In the genomic region with DNA sequence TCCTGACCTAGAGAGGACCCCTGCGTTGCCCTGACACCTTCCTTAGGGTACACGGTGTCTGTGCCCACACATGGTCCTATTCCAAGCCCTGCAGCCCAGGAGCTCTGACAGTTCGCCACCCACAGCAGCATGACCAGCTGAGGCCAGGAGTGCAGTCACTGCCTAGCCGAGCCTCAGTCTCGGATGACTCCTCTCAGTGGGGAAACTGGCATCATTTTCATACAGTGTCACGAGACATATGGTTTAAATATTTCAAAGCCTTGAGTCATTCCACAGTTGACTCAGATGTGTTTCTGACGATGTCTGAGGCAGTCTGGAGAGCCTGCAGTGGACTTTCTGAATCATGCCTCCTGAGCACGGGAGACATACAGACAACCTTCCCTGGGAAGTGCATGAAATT, we compare ENCODE assay signal across 9 cellular contexts.
DNase-seq lines count a peak whose midpoint lies in the region; ATAC-seq and TF ChIP-seq lines count a peak whose summit lies in the region.
"Had no signal": no experiment of that assay in that cellular context is flagged by ENCODE, and none has a peak within 500 bp of the region (broad histone marks: within the 10 kb centered on the region; RNA-seq: fewer than 3 reads in every experiment).

No MANE protein-coding gene starts in this region.

- TF ChIP-seq EP300 in sigmoid colon (IDR thresholded peaks at IDR 0.05): peak in 1 of 4 donors; percentile 7

- BruUV-seq in mammary epithelial cell (replicated peaks; lab: Mats Ljungman, UMichigan): no TSS peak

- H3K36me3 Mint-ChIP-seq in T-cell: no peaks in the 10 kb centered on the region

- CTCF ChIA-PET in mammary epithelial cell (lab: Charles Lee; ENCODE audit: low non-redundant PET): no interaction called here
- CTCF ChIA-PET in T-cell (lab: Charles Lee): no interaction called here

- H3K36me3 ChIP-seq in mammary epithelial cell (ENCODE audit: insufficient read depth, low read length): no peaks in the 10 kb centered on the region
- peaks cover 15 to 98% (median 36%) of the 10 kb centered on the region in 4 donors for H3K36me3 ChIP-seq in sigmoid colon

- H3K4me3 ChIP-seq in mammary epithelial cell (replicated peaks in 1 of 3; ENCODE audit: insufficient read depth in 1 of 3, low read depth in 2 of 3, low read length in 3 of 3) (no peak overlapping the region), sigmoid colon (no peak overlapping the region)

- POLR2A ChIA-PET in T-cell (lab: Charles Lee): no interaction called here

- no peak overlapping the region for H2AFZ ChIP-seq in mammary epithelial cell (ENCODE audit: low read depth, low read length)

- H3K9me3 Mint-ChIP-seq in T-cell: no peaks in the 10 kb centered on the region

- H3K4me1 ChIP-seq in mammary epithelial cell (ENCODE audit: insufficient read depth, low read length): peaks cover 8% of the 10 kb centered on the region
- H3K4me1 ChIP-seq in sigmoid colon: peaks cover 0 to 28% (median 17%) of the 10 kb centered on the region in 4 donors

- no peak overlapping the region for H3K27ac Mint-ChIP-seq in T-cell

- no peak overlapping the region for H3K27ac ChIP-seq in mammary epithelial cell (ENCODE audit: insufficient read depth, low read depth, low read length)
- H3K27ac ChIP-seq in sigmoid colon: peak overlapping the region; percentile 34 to 72 (median 61)
- H3K27ac ChIP-seq in substantia nigra (ENCODE audit: low read depth, low read length, poor library complexity, severe bottlenecking): no peak overlapping the region
- H3K27ac ChIP-seq: HL-60 had no signal

- WGBS in mammary epithelial cell (ENCODE audit: low coverage, missing lambda C conversion rate): 2% methylated on average over 5 of the region's 8 CpGs
- 61 to 68% methylated on average over 8 of the region's 8 CpGs for WGBS in sigmoid colon, 2 donors

- H3K4me2 ChIP-seq in mammary epithelial cell (ENCODE audit: insufficient read depth, low read depth, low read length): peak overlapping the region; percentile 9

- no peaks in the 10 kb centered on the region for H3K27me3 ChIP-seq in mammary epithelial cell (ENCODE audit: insufficient read depth, low read length)
- H3K27me3 ChIP-seq in sigmoid colon: no peaks in the 10 kb centered on the region

- H3K9me3 ChIP-seq in mammary epithelial cell (replicated peaks; ENCODE audit: insufficient read depth, low read length): no peaks in the 10 kb centered on the region
- no peaks in the 10 kb centered on the region for H3K9me3 ChIP-seq in sigmoid colon

- TF ChIP-seq CTCF in mammary epithelial cell (conservative IDR thresholded peaks at IDR 0.05 in 1 of 2, IDR thresholded peaks at IDR 0.05 in 1 of 2; ENCODE audit: extremely low read depth in 1 of 2, insufficient read depth in 1 of 2, low read depth in 1 of 2, low read length in 2 of 2) (no peak), sigmoid colon (IDR thresholded peaks at IDR 0.05) (no peak)

- no peak for TF ChIP-seq POLR2A in sigmoid colon (IDR thresholded peaks at IDR 0.05)

- dilution Hi-C loops in mammary epithelial cell (cut with HindIII; ENCODE audit: low sequenced_read_pairs): no loop called here

- H4K20me1 ChIP-seq in mammary epithelial cell (ENCODE audit: insufficient read depth, low read length): no peaks in the 10 kb centered on the region

- ATAC-seq in T-cell (replicated peaks in 1 of 4): no peak

- intact Hi-C loops in mammary epithelial cell (cut with micrococcal nuclease): loop anchor here (1.0 to 2.0 kb wide), 2 partner anchors 27 to 31 kb away; no protein-coding TSS in a partner anchor
- intact Hi-C loops in sigmoid colon (cut with DNase I): no loop called here

- peaks cover 32 to 34% of the 10 kb centered on the region in 2 donors for H3K27me3 Mint-ChIP-seq in T-cell

- H3K4me1 Mint-ChIP-seq in T-cell: peaks cover 0 to 4% (median 0%) of the 10 kb centered on the region in 3 donors

- no peaks in the 10 kb centered on the region for H3K79me2 ChIP-seq in mammary epithelial cell (ENCODE audit: insufficient read depth, low read length)

- DNase-seq in ELR (ENCODE audit: low read depth): peak; percentile 98
- peak; percentile 66 for DNase-seq in HK-2 (ENCODE audit: unreplicated experiment)
- DNase-seq in mammary epithelial cell: peak; percentile 94
- peak; percentile 71 for DNase-seq in sigmoid colon
- DNase-seq in hippocampal formation (lab: John Stamatoyannopoulos, UW): no peak
- DNase-seq in substantia nigra (lab: John Stamatoyannopoulos, UW): no peak
- no peak for DNase-seq in T-cell
- DNase-seq in NCI-H526 (lab: John Stamatoyannopoulos, UW): no peak

- H3K4me3 Mint-ChIP-seq in T-cell: no peak overlapping the region

- H3K9ac ChIP-seq in mammary epithelial cell (ENCODE audit: insufficient read depth, low read length): no peak overlapping the region

- in situ Hi-C loops in mammary epithelial cell (cut with MboI; ENCODE audit: low sequenced_read_pairs in 2 of 2): no loop called here

Comparison
In these comparisons a context has a peak if more than half of its experiments do, and no peak if none do; other contexts are left out.
1. DNase-seq: peak in ELR (single experiment), HK-2 (single experiment), mammary epithelial cell (single experiment) and sigmoid colon (single experiment); none in hippocampal formation (0 of 2), substantia nigra (0 of 49), T-cell (0 of 34) and NCI-H526 (0 of 2).
2. H3K27ac ChIP-seq: peak in sigmoid colon (4 of 4); none in mammary epithelial cell (single experiment) and substantia nigra (single experiment).